18 cellular contexts compared by ENCODE assay signal in the genomic region with DNA sequence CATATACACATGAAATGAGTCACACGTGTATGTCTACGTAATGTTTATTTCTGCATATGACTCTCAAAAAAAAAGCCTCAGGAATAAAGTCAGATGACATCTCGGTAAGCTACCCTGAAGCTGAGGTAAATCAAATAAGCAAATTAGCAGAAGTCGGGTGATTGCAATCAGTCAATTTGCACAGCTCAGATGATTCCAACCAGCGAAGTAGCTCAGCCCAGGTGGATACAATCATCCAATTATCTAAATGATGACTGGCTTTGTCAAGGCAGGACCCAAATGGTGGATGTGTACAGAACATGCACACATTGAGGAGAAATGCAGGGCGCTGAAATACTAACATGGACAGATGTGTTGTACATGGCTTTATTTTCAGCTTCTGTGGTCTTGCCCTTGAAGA.
DNase-seq lines count a peak whose midpoint lies in the region; ATAC-seq and TF ChIP-seq lines count a peak whose summit lies in the region.
"Had no signal": no experiment of that assay in that cellular context is flagged by ENCODE, and none has a peak within 500 bp of the region (broad histone marks: within the 10 kb centered on the region; RNA-seq: fewer than 3 reads in every experiment).

No MANE protein-coding gene starts in this region.

- DNase-seq in NCI-H1048 (lab: John Stamatoyannopoulos, UW) (peak; percentile 46), NCI-H1436 treated with DMSO at 0.1 percent for 48 hours (lab: John Stamatoyannopoulos, UW) (peak; percentile 81), NCI-H774 (lab: John Stamatoyannopoulos, UW) (peak; percentile 90), body of pancreas (no peak), SIG-M5 (lab: John Stamatoyannopoulos, UW) (no peak), DMS153 (lab: John Stamatoyannopoulos, UW) (no peak)
- no peak for DNase-seq in activated naive CD4-positive, alpha-beta T cell treated with Interleukin-2 at 50 U/mL for 16 hours
- DNase-seq: CD4-positive, alpha-beta memory T cell; DMS53; EL; HCEC 1CT; Karpas-422; MM.1S; NCI-H2081; SHP77 had no signal

- H3K9me3 ChIP-seq in body of pancreas: no peaks in the 10 kb centered on the region

- TF ChIP-seq POLR2A in body of pancreas (IDR thresholded peaks at IDR 0.05): no peak

- intact Hi-C loops in body of pancreas (cut with DNase I): no loop called here

- TF ChIP-seq CTCF in body of pancreas (IDR thresholded peaks at IDR 0.05): no peak

- H3K4me3 ChIP-seq in body of pancreas: no peak overlapping the region
- H3K4me3 ChIP-seq: BLaER1, GM23338 had no signal

- H3K27me3 ChIP-seq in body of pancreas: no peaks in the 10 kb centered on the region
- H3K27me3 ChIP-seq: BLaER1 had no signal

- no peaks in the 10 kb centered on the region for H3K36me3 ChIP-seq in body of pancreas (replicated peaks in 1 of 2; ENCODE audit: insufficient read depth in 1 of 2, low read depth in 2 of 2)
- H3K36me3 ChIP-seq: BLaER1 had no signal

- no peak for ATAC-seq in body of pancreas
- ATAC-seq in HG03175 (IDR thresholded peaks at IDR 0.05; ENCODE audit: unreplicated experiment): no peak
- ATAC-seq: GM23338 had no signal

- peaks cover 42% of the 10 kb centered on the region for H3K4me1 ChIP-seq in body of pancreas
- H3K4me1 ChIP-seq: BLaER1 had no signal

- 28 to 32% methylated on average over 6 of the region's 6 CpGs for WGBS in body of pancreas, 2 donors

- peak overlapping the region in 3 of 4 donors; percentile 8 to 12 (median 9) for H3K27ac ChIP-seq in body of pancreas
- H3K27ac ChIP-seq: BLaER1 had no signal

Comparison
In these comparisons a context has a peak if more than half of its experiments do, and no peak if none do; other contexts are left out.
1. DNase-seq: peak in NCI-H1048 (single experiment), NCI-H1436 treated with DMSO at 0.1 percent for 48 hours (single experiment) and NCI-H774 (single experiment); none in body of pancreas (0 of 4), activated naive CD4-positive, alpha-beta T cell treated with Interleukin-2 at 50 U/mL for 16 hours (single experiment), SIG-M5 (single experiment) and DMS153 (single experiment).